ENCODE assay signal across 15 cellular contexts in the genomic region with DNA sequence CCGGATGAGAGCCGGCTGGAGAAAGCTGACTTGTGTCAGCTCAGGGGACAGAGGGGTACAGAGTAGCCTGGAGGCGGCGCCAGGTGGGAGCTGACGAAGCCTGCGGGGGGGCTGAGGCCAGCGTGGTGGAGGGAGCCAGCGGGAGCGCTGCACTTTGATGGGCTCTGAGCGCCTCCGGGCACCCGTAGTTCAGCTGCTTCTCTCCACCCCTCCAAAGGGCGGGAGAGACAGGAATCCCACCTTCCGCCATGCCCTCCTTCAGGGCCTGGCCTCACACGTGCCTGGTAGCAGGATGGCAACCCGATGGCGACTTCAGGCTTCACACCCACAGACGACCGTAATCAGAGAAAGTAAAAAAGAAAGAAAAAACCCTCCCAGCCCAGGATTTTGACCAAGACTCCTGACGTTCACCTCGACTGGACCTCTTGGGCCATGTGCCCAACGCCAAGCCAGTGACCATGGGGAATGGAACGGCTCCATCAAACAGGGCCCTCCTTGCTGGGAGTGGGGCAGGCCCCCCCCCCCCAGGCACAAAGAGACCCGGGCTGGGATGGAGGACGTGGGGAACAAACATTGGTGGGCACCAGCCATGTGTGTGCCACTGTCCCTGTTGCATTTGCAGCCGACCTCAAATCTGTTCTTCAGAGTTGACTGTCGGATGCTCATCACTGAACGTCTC.
"Had no signal": no experiment of that assay in that cellular context is flagged by ENCODE, and none has a peak within 500 bp of the region (broad histone marks: within the 10 kb centered on the region; RNA-seq: fewer than 3 reads in every experiment).

No MANE protein-coding gene starts in this region.

- H3K4me3 ChIP-seq: skin epidermis, transverse colon had no signal

- H3K27ac ChIP-seq: parathyroid adenoma, skin epidermis, transverse colon had no signal

- H3K79me2 ChIP-seq: parathyroid adenoma had no signal

- H3K27me3 ChIP-seq: transverse colon had no signal

- H3K9me3 ChIP-seq: transverse colon had no signal

- H2AFZ ChIP-seq: parathyroid adenoma had no signal

- H3K9ac ChIP-seq: parathyroid adenoma had no signal

- H3K36me3 ChIP-seq: transverse colon had no signal

- DNase-seq: activated CD4-positive, alpha-beta T cell treated with anti-CD3 and anti-CD28 coated beads, Interleukin-2, amount 10 ng/mL, durations not matched to agents 7 days and 5 days; activated CD4-positive, CD25-positive, alpha-beta regulatory T cell; activated CD8-positive, alpha-beta memory T cell treated with anti-CD3 and anti-CD28 coated beads, Interleukin-2, amount 50 U/mL, for 48 hours; activated naive CD8-positive, alpha-beta T cell treated with anti-CD3 and anti-CD28 coated beads for 36 hours; amygdala; cortex of kidney; effector CD8-positive, alpha-beta T cell; hippocampal formation; midbrain; stimulated activated CD4-positive, alpha-beta T cell treated with anti-CD3 and anti-CD28 coated beads, Interleukin-4, amount 100 ng/mL, for 24 hours; substantia nigra; SW 1271; transverse colon had no signal
